22 cellular contexts compared by ENCODE assay signal in the genomic region with DNA sequence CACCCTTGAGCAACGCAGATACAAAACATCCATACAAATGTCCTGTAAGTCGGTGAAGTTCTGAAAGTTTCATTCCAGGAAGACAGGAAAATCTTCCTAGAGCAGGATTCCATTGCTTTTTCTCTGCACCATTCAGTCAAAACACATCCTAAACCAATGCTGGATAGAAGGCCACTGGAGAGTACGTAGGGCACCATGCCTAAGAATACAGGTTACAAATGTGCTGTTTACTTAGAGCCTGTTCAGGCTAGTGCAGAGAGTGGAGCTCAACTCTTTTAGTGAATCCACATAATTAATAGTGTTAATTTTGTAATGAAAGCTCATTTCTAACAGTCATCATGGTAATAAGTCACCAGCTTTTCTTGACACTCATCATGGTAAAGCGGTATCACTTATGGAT.
"Had no signal": no experiment of that assay in that cellular context is flagged by ENCODE, and none has a peak within 500 bp of the region (broad histone marks: within the 10 kb centered on the region; RNA-seq: fewer than 3 reads in every experiment).

No MANE protein-coding gene starts in this region.

- H3K36me3 ChIP-seq: gastrocnemius medialis, left lung, lower lobe of right lung, neutrophil, pancreas, sigmoid colon, tibial nerve, upper lobe of left lung had no signal

- H3K9me3 ChIP-seq: gastrocnemius medialis, lower lobe of right lung, neutrophil, pancreas, sigmoid colon, testis, upper lobe of left lung had no signal

- H3K4me3 ChIP-seq: dorsolateral prefrontal cortex, gastrocnemius medialis, left lung, lower lobe of right lung, pancreas, sigmoid colon, testis, tibial nerve, upper lobe of left lung had no signal

- H3K27me3 ChIP-seq: dorsolateral prefrontal cortex, gastrocnemius medialis, left lung, neutrophil, pancreas, sigmoid colon, testis, tibial nerve, upper lobe of left lung had no signal

- H3K27ac Mint-ChIP-seq: naive thymus-derived CD8-positive, alpha-beta T cell; stimulated activated effector memory CD8-positive, alpha-beta T cell treated with anti-CD3 and anti-CD28 coated beads, Interleukin-12 subunit alpha, Interleukin-12 subunit beta, amount 100 ng/mL, for 72 hours had no signal

- FAIRE-seq: colon, keratinocyte, pancreas, urothelium cell line had no signal

- DNase-seq: effector CD4-positive, alpha-beta T cell; gastrocnemius medialis; head of caudate nucleus; left lung; lower lobe of right lung; naive thymus-derived CD8-positive, alpha-beta T cell; pancreas; retina; sigmoid colon; stimulated activated CD4-positive, alpha-beta T cell treated with anti-CD3 and anti-CD28 coated beads, Interleukin-2, amount 100 ng/mL, for 24 hours; stimulated activated CD4-positive, alpha-beta T cell treated with anti-CD3 and anti-CD28 coated beads, Interleukin-4, amount 100 ng/mL, for 24 hours; stimulated activated naive CD8-positive, alpha-beta T cell treated with anti-CD3 and anti-CD28 coated beads, Interleukin-15, Interleukin-2, amounts not matched to agents 100 U/mL and 50 U/mL, for 24 hours; substantia nigra; upper lobe of left lung had no signal

- H3K36me3 Mint-ChIP-seq: naive thymus-derived CD8-positive, alpha-beta T cell; stimulated activated effector memory CD8-positive, alpha-beta T cell treated with anti-CD3 and anti-CD28 coated beads, Interleukin-12 subunit alpha, Interleukin-12 subunit beta, amount 100 ng/mL, for 72 hours had no signal

- ATAC-seq: gastrocnemius medialis; left lung; lower lobe of right lung; naive thymus-derived CD8-positive, alpha-beta T cell; pancreas; stimulated activated effector memory CD8-positive, alpha-beta T cell treated with anti-CD3 and anti-CD28 coated beads, Interleukin-12 subunit alpha, Interleukin-12 subunit beta, amount 100 ng/mL, for 72 hours; stimulated activated naive CD8-positive, alpha-beta T cell treated with anti-CD3 and anti-CD28 coated beads, Interleukin-15, Interleukin-2, amounts not matched to agents 100 U/mL and 50 U/mL, for 24 hours had no signal

- H3K27ac ChIP-seq: dorsolateral prefrontal cortex, gastrocnemius medialis, left lung, lower lobe of right lung, neutrophil, pancreas, sigmoid colon, testis, tibial nerve, upper lobe of left lung had no signal

- H3K4me3 Mint-ChIP-seq: naive thymus-derived CD8-positive, alpha-beta T cell; stimulated activated effector memory CD8-positive, alpha-beta T cell treated with anti-CD3 and anti-CD28 coated beads, Interleukin-12 subunit alpha, Interleukin-12 subunit beta, amount 100 ng/mL, for 72 hours had no signal

- H3K4me1 Mint-ChIP-seq: naive thymus-derived CD8-positive, alpha-beta T cell; stimulated activated effector memory CD8-positive, alpha-beta T cell treated with anti-CD3 and anti-CD28 coated beads, Interleukin-12 subunit alpha, Interleukin-12 subunit beta, amount 100 ng/mL, for 72 hours had no signal

- H3K4me1 ChIP-seq: gastrocnemius medialis, left lung, lower lobe of right lung, pancreas, sigmoid colon, testis, upper lobe of left lung had no signal
